8 cellular contexts compared by ENCODE assay signal in genomic region chr6:160137989-160138835, GRCh38. TPM values are rescaled to one million over a fixed set of nuclear protein-coding genes. Genes with fewer than 3 reads are reported as not detected.
A peak's percentile ranks its signal among the peaks of the same experiment; 100 is the strongest.
DNase-seq lines count a peak whose midpoint lies in the region; ATAC-seq and TF ChIP-seq lines count a peak whose summit lies in the region.

No MANE protein-coding gene starts in this region.

- ATAC-seq in GM18870 (IDR thresholded peaks at IDR 0.05; ENCODE audit: unreplicated experiment) (peak; percentile 81), heart left ventricle (peak; percentile 26 to 73 (median 46)), gastrocnemius medialis (peak; percentile 43 to 65), GM21528 (IDR thresholded peaks at IDR 0.05; ENCODE audit: low FRiP score, unreplicated experiment) (no peak)
- ATAC-seq in activated naive CD4-positive, alpha-beta T cell treated with anti-CD3 and anti-CD28 coated beads, Interleukin-2, amount 50 U/mL, for 72 hours: peak; percentile 38 to 66

- peaks cover 0 to 4% of the 10 kb centered on the region in 2 donors for H3K36me3 Mint-ChIP-seq in activated naive CD4-positive, alpha-beta T cell treated with anti-CD3 and anti-CD28 coated beads, Interleukin-2, amount 50 U/mL, for 72 hours

- no peak overlapping the region for H3K27ac ChIP-seq in HL-60 (replicated peaks)
- H3K27ac ChIP-seq in heart left ventricle: no peak overlapping the region
- peak overlapping the region in 1 of 4 donors; percentile 21 for H3K27ac ChIP-seq in gastrocnemius medialis

- TF ChIP-seq CTCF in BJ (IDR thresholded peaks at IDR 0.05; ENCODE audit: insufficient read depth, low read depth, low read length) (peak; percentile 79), HL-60 (IDR thresholded peaks at IDR 0.05; ENCODE audit: insufficient read depth, low read length) (peak; percentile 67), heart left ventricle (IDR thresholded peaks at IDR 0.05) (peak in 11 of 12 donors; percentile 51 to 83 (median 69)), gastrocnemius medialis (IDR thresholded peaks at IDR 0.05 in 4 of 5, conservative IDR thresholded peaks at IDR 0.05 in 1 of 5) (peak; percentile 60 to 74 (median 71))

- H3K9me3 Mint-ChIP-seq in activated naive CD4-positive, alpha-beta T cell treated with anti-CD3 and anti-CD28 coated beads, Interleukin-2, amount 50 U/mL, for 72 hours: no peaks in the 10 kb centered on the region

- intact Hi-C loops in heart left ventricle (cut with DNase I) (loop anchor here (1.0 to 5.0 kb wide), 5 partner anchors 317 to 319 kb away; no protein-coding TSS in a partner anchor), gastrocnemius medialis (cut with DNase I; ENCODE audit: low total_unique reads) (loop anchor here (1.0 to 10.0 kb wide), 3 partner anchors 159 to 397 kb away; no protein-coding TSS in a partner anchor)

- H3K4me3 ChIP-seq in BJ (ENCODE audit: low read depth, low read length): no peak overlapping the region
- H3K4me3 ChIP-seq in HL-60 (replicated peaks; ENCODE audit: insufficient read depth, low read length): no peak overlapping the region
- no peak overlapping the region for H3K4me3 ChIP-seq in heart left ventricle
- no peak overlapping the region for H3K4me3 ChIP-seq in gastrocnemius medialis

- H3K36me3 ChIP-seq in BJ (ENCODE audit: control insufficient read depth, insufficient read depth, low read length) (no peaks in the 10 kb centered on the region), heart left ventricle (no peaks in the 10 kb centered on the region), gastrocnemius medialis (no peaks in the 10 kb centered on the region)

- POLR2A ChIA-PET in BJ (lab: Charles Lee): no interaction called here

- H3K9me3 ChIP-seq in heart left ventricle: no peaks in the 10 kb centered on the region
- H3K9me3 ChIP-seq in gastrocnemius medialis: no peaks in the 10 kb centered on the region

- WGBS in heart left ventricle, 4 donors: 50 to 62% (median 56%) methylated on average over 8 of the region's 8 CpGs

- in situ Hi-C loops in SK-MEL-5 (cut with HindIII; ENCODE audit: low pct_unique_long_range_greater_than_20kb, low sequenced_read_pairs) (no loop called here), gastrocnemius medialis (cut with MboI; ENCODE audit: low sequenced_read_pairs in 4 of 4) (loop anchor here in 3 of 4 donors (25.0 kb wide), 2 partner anchors 299 to 324 kb away; no protein-coding TSS in a partner anchor)

- no peak for TF ChIP-seq POLR2A in heart left ventricle (IDR thresholded peaks at IDR 0.05)
- TF ChIP-seq POLR2A in gastrocnemius medialis (IDR thresholded peaks at IDR 0.05): no peak

- no peaks in the 10 kb centered on the region for H3K27me3 ChIP-seq in BJ (ENCODE audit: control insufficient read depth, insufficient read depth, low read length)
- no peaks in the 10 kb centered on the region for H3K27me3 ChIP-seq in HL-60 (ENCODE audit: insufficient read depth, poor library complexity, severe bottlenecking)
- H3K27me3 ChIP-seq in heart left ventricle: no peaks in the 10 kb centered on the region
- no peaks in the 10 kb centered on the region for H3K27me3 ChIP-seq in gastrocnemius medialis

- CTCF ChIA-PET in BJ (lab: Yijun Ruan, JAX): interaction anchor here (0.6 to 6.9 kb wide), 17 partner anchors 9 to 734 kb away, joined by 3 to 75 read pairs (median 4); no protein-coding TSS in a partner anchor

- peak; percentile 13 for DNase-seq in BJ (ENCODE audit: low read depth)
- peak in 1 of 2 experiments; percentile 35 for DNase-seq in HL-60 (ENCODE audit: low read depth in 1 of 2, low spot score in 1 of 2)
- DNase-seq in SK-MEL-5 (ENCODE audit: low read depth, low spot score): peak; percentile 56
- peak in 1 of 2 donors; percentile 69 for DNase-seq in activated naive CD4-positive, alpha-beta T cell treated with anti-CD3 and anti-CD28 coated beads, Interleukin-2, amount 50 U/mL, for 72 hours (ENCODE audit: low spot score in 2 of 2)
- DNase-seq in heart left ventricle: peak in 1 of 5 donors; percentile 55
- no peak for DNase-seq in gastrocnemius medialis

- H3K4me1 ChIP-seq in heart left ventricle (peaks cover 0 to 6% (median 0%) of the 10 kb centered on the region in 12 donors), gastrocnemius medialis (peaks cover 0 to 19% of the 10 kb centered on the region in 2 donors)

- no peak overlapping the region for H3K27ac Mint-ChIP-seq in activated naive CD4-positive, alpha-beta T cell treated with anti-CD3 and anti-CD28 coated beads, Interleukin-2, amount 50 U/mL, for 72 hours

RNA-seq across cellular contexts. Expression of gene SLC22A1, which starts 16.6 kb away (rescaled TPM):
- 0.11 and 0.38 TPM in 2 replicates for polyA plus RNA-seq in BJ (2011; rRNA removed)
- 0.15 and 0.19 TPM in 2 replicates for polyA minus RNA-seq in BJ (2011; rRNA and poly(A)+ RNA removed)
- 0.13 and 0.95 TPM in 2 replicates for total RNA-seq in SK-MEL-5 (2014; rRNA removed; shearing (Covaris generic))
- 0.27 TPM in 1 of 2 replicates, not detected in the other for polyA plus RNA-seq in SK-MEL-5 (2015; cell fraction: cytosol; rRNA removed)
- 2.0 and 6.3 TPM in 2 replicates for polyA plus RNA-seq in SK-MEL-5 (2015; cell fraction: nucleus; rRNA removed)
- total RNA-seq in activated naive CD4-positive, alpha-beta T cell treated with anti-CD3 and anti-CD28 coated beads, Interleukin-2, amount 50 U/mL, for 72 hours: 1 to 10 TPM in 1 of 2 donors, not detected in 1; 1.2 TPM
- total RNA-seq in heart left ventricle: 1 to 10 TPM in 1 of 9 donors, under 1 TPM in 4, not detected in 4; 0.29 to 1.4 (median 0.42) TPM
- polyA plus RNA-seq in heart left ventricle: under 1 TPM; 0.10 to 0.23 TPM
- 1 to 10 TPM in 2 of 4 donors, under 1 TPM in 2; 0.78 to 1.4 (median 1.1) TPM for total RNA-seq in gastrocnemius medialis

Comparison
In these comparisons a context has a peak if more than half of its experiments do, and no peak if none do; other contexts are left out.
1. DNase-seq: peak in BJ (single experiment) and SK-MEL-5 (single experiment); none in gastrocnemius medialis (0 of 2).
2. Peak in every context shown above with its lines, with median percentiles within 50 percentile points of each other: CTCF ChIP-seq.